In the genomic region with DNA sequence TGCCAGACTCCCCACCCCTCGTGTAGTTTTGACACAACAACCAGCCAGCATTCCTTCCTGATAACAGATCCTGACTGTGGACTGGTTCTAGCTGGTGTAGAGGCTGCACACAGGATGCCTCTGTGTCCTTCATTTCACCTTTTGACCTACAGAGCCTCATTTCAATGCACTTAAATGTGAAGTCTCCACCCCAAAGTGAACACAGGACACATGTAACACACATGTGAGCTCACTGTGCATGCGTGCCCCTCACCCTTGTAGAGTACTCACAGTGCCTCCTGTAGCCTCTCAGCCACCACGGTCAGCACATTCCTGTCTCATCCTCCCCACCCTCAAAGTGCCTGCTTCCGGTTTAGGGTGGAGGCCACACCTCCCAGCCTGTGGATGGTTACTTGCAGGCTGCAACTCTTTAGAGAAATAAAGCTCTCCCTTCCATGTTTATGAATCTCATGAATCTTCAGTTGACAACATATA, we compare ENCODE assay signal across 9 cellular contexts. TPM values are rescaled to one million over a fixed set of nuclear protein-coding genes. Genes with fewer than 3 reads are reported as not detected.
DNase-seq lines count a peak whose midpoint lies in the region; ATAC-seq and TF ChIP-seq lines count a peak whose summit lies in the region.
"Had no signal": no experiment of that assay in that cellular context is flagged by ENCODE, and none has a peak within 500 bp of the region (broad histone marks: within the 10 kb centered on the region; RNA-seq: fewer than 3 reads in every experiment).

No MANE protein-coding gene starts in this region.

- H3K9ac ChIP-seq in GM23248 (no peak overlapping the region), mammary epithelial cell (ENCODE audit: insufficient read depth, low read length) (no peak overlapping the region)

- no peaks in the 10 kb centered on the region for H3K36me3 Mint-ChIP-seq in neural crest cell (ENCODE audit: low read depth)

- H3K4me3 ChIP-seq in GM23248: no peak overlapping the region
- no peak overlapping the region for H3K4me3 ChIP-seq in body of pancreas
- H3K4me3 ChIP-seq in mammary epithelial cell (replicated peaks in 1 of 3; ENCODE audit: insufficient read depth in 1 of 3, low read depth in 2 of 3, low read length in 3 of 3): no peak overlapping the region
- H3K4me3 ChIP-seq: Peyer's patch had no signal

- CTCF ChIA-PET in mammary epithelial cell (lab: Charles Lee; ENCODE audit: low non-redundant PET): no interaction called here

- H3K4me3 Mint-ChIP-seq in neural crest cell: peak overlapping the region; percentile 9

- peaks cover 11% of the 10 kb centered on the region for H3K27me3 ChIP-seq in GM23248 (replicated peaks; ENCODE audit: insufficient read depth)
- H3K27me3 ChIP-seq in body of pancreas: no peaks in the 10 kb centered on the region
- peaks cover 12% of the 10 kb centered on the region for H3K27me3 ChIP-seq in mammary epithelial cell (ENCODE audit: insufficient read depth, low read length)
- H3K27me3 ChIP-seq: Peyer's patch had no signal

- TF ChIP-seq POLR2A in body of pancreas (IDR thresholded peaks at IDR 0.05): no peak

- H2AFZ ChIP-seq in GM23248 (no peak overlapping the region), mammary epithelial cell (ENCODE audit: low read depth, low read length) (no peak overlapping the region)

- dilution Hi-C loops in mammary epithelial cell (cut with HindIII; ENCODE audit: low sequenced_read_pairs): no loop called here

- H3K27me3 Mint-ChIP-seq in neural crest cell (ENCODE audit: low read depth): no peaks in the 10 kb centered on the region

- H3K27ac ChIP-seq in GM23248 (no peak overlapping the region), body of pancreas (peak overlapping the region in 3 of 4 donors; percentile 21 to 58 (median 38)), mammary epithelial cell (ENCODE audit: insufficient read depth, low read depth, low read length) (no peak overlapping the region)

- in situ Hi-C loops in GM23248 (cut with MboI): no loop called here
- in situ Hi-C loops in mammary epithelial cell (cut with MboI; ENCODE audit: low sequenced_read_pairs in 2 of 2): no loop called here

- BruUV-seq in mammary epithelial cell (replicated peaks; lab: Mats Ljungman, UMichigan): no TSS peak

- WGBS in GM23248 (ENCODE audit: low coverage in 1 of 2, low lambda C conversion rate in 2 of 2, missing lambda C conversion rate in 2 of 2), 2 experiments: 26 to 35% methylated on average over 4 of the region's 4 CpGs
- WGBS in body of pancreas, 2 donors: 23 to 32% methylated on average over 4 of the region's 4 CpGs
- 31% methylated on average over 4 of the region's 4 CpGs for WGBS in mammary epithelial cell (ENCODE audit: low coverage, missing lambda C conversion rate)

- no peak for TF ChIP-seq CTCF in body of pancreas (IDR thresholded peaks at IDR 0.05)
- no peak for TF ChIP-seq CTCF in neural crest cell (conservative IDR thresholded peaks at IDR 0.05)
- no peak for TF ChIP-seq CTCF in mammary epithelial cell (conservative IDR thresholded peaks at IDR 0.05 in 1 of 2, IDR thresholded peaks at IDR 0.05 in 1 of 2; ENCODE audit: extremely low read depth in 1 of 2, insufficient read depth in 1 of 2, low read depth in 1 of 2, low read length in 2 of 2)

- H3K4me2 ChIP-seq in GM23248 (ENCODE audit: unreplicated experiment): no peak overlapping the region
- no peak overlapping the region for H3K4me2 ChIP-seq in mammary epithelial cell (ENCODE audit: insufficient read depth, low read depth, low read length)

- no peaks in the 10 kb centered on the region for H3F3A ChIP-seq in GM23248 (ENCODE audit: insufficient read depth)

- ATAC-seq in body of pancreas (peak; percentile 58), HG02610 (IDR thresholded peaks at IDR 0.05; ENCODE audit: unreplicated experiment) (no peak)

- H3K9me2 ChIP-seq in GM23248 (ENCODE audit: insufficient read depth): no peaks in the 10 kb centered on the region

- no peaks in the 10 kb centered on the region for H3K9me3 Mint-ChIP-seq in neural crest cell

- H3K4me1 ChIP-seq in GM23248 (ENCODE audit: insufficient read depth): no peaks in the 10 kb centered on the region; the same call in 1 of the 2 replicates
- H3K4me1 ChIP-seq in body of pancreas: peaks cover 6% of the 10 kb centered on the region
- H3K4me1 ChIP-seq in mammary epithelial cell (ENCODE audit: insufficient read depth, low read length): no peaks in the 10 kb centered on the region
- H3K4me1 ChIP-seq: Peyer's patch had no signal

- H3K79me2 ChIP-seq in GM23248 (ENCODE audit: insufficient read depth) (no peaks in the 10 kb centered on the region), mammary epithelial cell (ENCODE audit: insufficient read depth, low read length) (no peaks in the 10 kb centered on the region)

- peaks cover 31% of the 10 kb centered on the region for H3K4me1 Mint-ChIP-seq in neural crest cell

- H3K27ac Mint-ChIP-seq in neural crest cell (ENCODE audit: unreplicated experiment): peak overlapping the region; percentile 53

- intact Hi-C loops in body of pancreas (cut with DNase I) (no loop called here), mammary epithelial cell (cut with micrococcal nuclease) (no loop called here)

- DNase-seq in GM23248 (peak; percentile 17), NCI-H510A (lab: John Stamatoyannopoulos, UW) (peak; percentile 42), body of pancreas (peak; percentile 14 to 40 (median 26)), neural crest cell (ENCODE audit: low read depth, low spot score) (no peak), mammary epithelial cell (no peak), NCI-H2171 (lab: John Stamatoyannopoulos, UW) (no peak), NCI-H1048 (lab: John Stamatoyannopoulos, UW) (no peak)

- H3K9me3 ChIP-seq in GM23248 (ENCODE audit: low read depth): no peaks in the 10 kb centered on the region
- no peaks in the 10 kb centered on the region for H3K9me3 ChIP-seq in body of pancreas
- H3K9me3 ChIP-seq in mammary epithelial cell (replicated peaks; ENCODE audit: insufficient read depth, low read length): no peaks in the 10 kb centered on the region
- H3K9me3 ChIP-seq: Peyer's patch had no signal

- H4K20me1 ChIP-seq in GM23248 (ENCODE audit: insufficient read depth): no peaks in the 10 kb centered on the region
- no peaks in the 10 kb centered on the region for H4K20me1 ChIP-seq in mammary epithelial cell (ENCODE audit: insufficient read depth, low read length)

- H3K36me3 ChIP-seq in GM23248 (ENCODE audit: low read depth) (no peaks in the 10 kb centered on the region), body of pancreas (replicated peaks in 1 of 2; ENCODE audit: insufficient read depth in 1 of 2, low read depth in 2 of 2) (no peaks in the 10 kb centered on the region), mammary epithelial cell (ENCODE audit: insufficient read depth, low read length) (no peaks in the 10 kb centered on the region)
- H3K36me3 ChIP-seq: Peyer's patch had no signal

RNA-seq across cellular contexts. Expression of a gene that starts 11.6 kb away (rescaled TPM):
- not detected in 2 replicates for total RNA-seq in GM23248 (2014; rRNA removed; shearing (Covaris generic))
- polyA plus RNA-seq in GM23248 (2016; fragmentation: Nextera tagmentation; extraction: Ambion mirVana) (not detected in 2 replicates), mammary epithelial cell (0.02 TPM)
- total RNA-seq in body of pancreas (10 to 100 TPM in 1 of 2 donors, 1 to 10 TPM in 1; 4.2 to 12.2 TPM), neural crest cell (15.6 and 20.6 TPM in 2 replicates), mammary epithelial cell (under 1 TPM in 1 of 2 donors, not detected in 1; 0.14 TPM)
- polyA minus RNA-seq in mammary epithelial cell: not detected

Comparison
In these comparisons a context has a peak if more than half of its experiments do, and no peak if none do; other contexts are left out.
1. DNase-seq: peak in GM23248 (single experiment), NCI-H510A (single experiment) and body of pancreas (4 of 4); none in neural crest cell (single experiment), mammary epithelial cell (single experiment), NCI-H2171 (single experiment) and NCI-H1048 (single experiment).
2. H3K27ac ChIP-seq: peak in body of pancreas (3 of 4); none in GM23248 (single experiment) and mammary epithelial cell (single experiment).